In genomic region chr20:49275634-49276033, GRCh38 we compare ENCODE assay signal across 9 cellular contexts. TPM values are rescaled to one million over a fixed set of nuclear protein-coding genes. Genes with fewer than 3 reads are reported as not detected.
A peak's percentile ranks its signal among the peaks of the same experiment; 100 is the strongest.
DNase-seq lines count a peak whose midpoint lies in the region; ATAC-seq and TF ChIP-seq lines count a peak whose summit lies in the region.
"Had no signal": no experiment of that assay in that cellular context is flagged by ENCODE, and none has a peak within 500 bp of the region (broad histone marks: within the 10 kb centered on the region; RNA-seq: fewer than 3 reads in every experiment).

No MANE protein-coding gene starts in this region.

- CTCF ChIA-PET in CD8-positive, alpha-beta T cell (lab: Charles Lee), result interaction anchor here (1.4 to 2.0 kb wide), 2 partner anchors 8 to 142 kb away, joined by 7 read pairs; no protein-coding TSS in a partner anchor

- intact Hi-C loops in CD8-positive, alpha-beta T cell (cut with DNase I, micrococcal nuclease), result loop anchor here (5.0 to 10.0 kb wide), 6 partner anchors 451 to 1921 kb away; partner anchors contain the start of genes UBE2V1 (in 2 of the 2), NCOA3 (in 1 of the 2), PREX1 (in 1 of the 2) and SPATA2 (in 1 of the 2)

- ATAC-seq in CD8-positive, alpha-beta T cell, result no peak
- no peak for ATAC-seq in central memory CD8-positive, alpha-beta T cell (replicated peaks; ENCODE audit: extremely low read depth, poor library complexity, severe bottlenecking)
- no peak for ATAC-seq in GM21515 (IDR thresholded peaks at IDR 0.05; ENCODE audit: unreplicated experiment)

- peaks cover 7% of the 10 kb centered on the region for H3K9me3 ChIP-seq in CD8-positive, alpha-beta T cell (ENCODE audit: low read length)
- no peaks in the 10 kb centered on the region for H3K9me3 ChIP-seq in neutrophil
- peaks cover 6% of the 10 kb centered on the region for H3K9me3 ChIP-seq in WERI-Rb-1 (ENCODE audit: severe bottlenecking)

- peaks cover 71% of the 10 kb centered on the region for H3K36me3 Mint-ChIP-seq in CD8-positive, alpha-beta T cell
- H3K36me3 Mint-ChIP-seq in central memory CD8-positive, alpha-beta T cell (ENCODE audit: insufficient read depth), result peaks cover 78% of the 10 kb centered on the region

- no peak for DNase-seq in CD8-positive, alpha-beta T cell
- DNase-seq in NCI-H226, result peak; percentile 91
- DNase-seq in central memory CD8-positive, alpha-beta T cell (ENCODE audit: low spot score in 2 of 2), result no peak
- no peak for DNase-seq in SKM-1 (lab: John Stamatoyannopoulos, UW; ENCODE audit: unreplicated experiment)
- DNase-seq in WERI-Rb-1, result no peak
- DNase-seq in NCI-H1694 treated with DMSO at 0.1 percent for 48 hours (lab: John Stamatoyannopoulos, UW), result no peak
- DNase-seq: activated CD4-positive, alpha-beta T cell treated with anti-CD3 and anti-CD28 coated beads for 48 hours had no signal

- TF ChIP-seq CTCF in CD8-positive, alpha-beta T cell (IDR thresholded peaks at IDR 0.05), result no peak
- TF ChIP-seq CTCF in neutrophil (IDR thresholded peaks at IDR 0.05), result no peak
- TF ChIP-seq CTCF in WERI-Rb-1 (IDR thresholded peaks at IDR 0.05; ENCODE audit: low read depth, low read length), result no peak

- peaks cover 7% of the 10 kb centered on the region for H3K9me3 Mint-ChIP-seq in CD8-positive, alpha-beta T cell
- no peaks in the 10 kb centered on the region for H3K9me3 Mint-ChIP-seq in central memory CD8-positive, alpha-beta T cell

- H3K4me3 ChIP-seq in CD8-positive, alpha-beta T cell (ENCODE audit: low read depth, low read length), result no peak overlapping the region
- H3K4me3 ChIP-seq in neutrophil (ENCODE audit: low read depth in 1 of 2, low read length in 1 of 2) (peak overlapping the region in 1 of 2 experiments; percentile 98), WERI-Rb-1 (ENCODE audit: low read depth, low read length) (no peak overlapping the region)

- peaks cover 38% of the 10 kb centered on the region for H3K36me3 ChIP-seq in CD8-positive, alpha-beta T cell (ENCODE audit: insufficient read depth, low read length)
- H3K36me3 ChIP-seq in neutrophil, result peaks cover 68% of the 10 kb centered on the region
- H3K36me3 ChIP-seq in WERI-Rb-1, result peaks cover 73% of the 10 kb centered on the region

- no peaks in the 10 kb centered on the region for H3K27me3 Mint-ChIP-seq in CD8-positive, alpha-beta T cell (ENCODE audit: low read depth)
- no peaks in the 10 kb centered on the region for H3K27me3 Mint-ChIP-seq in central memory CD8-positive, alpha-beta T cell

- H3K4me1 Mint-ChIP-seq in CD8-positive, alpha-beta T cell (ENCODE audit: low read depth), result peaks cover 60% of the 10 kb centered on the region
- H3K4me1 Mint-ChIP-seq in central memory CD8-positive, alpha-beta T cell, result peaks cover 62% of the 10 kb centered on the region

- POLR2A ChIA-PET in CD8-positive, alpha-beta T cell (lab: Charles Lee), result interaction anchor here (1.1 to 4.0 kb wide), 3 partner anchors 8 to 44 kb away, joined by 3 to 19 read pairs (median 8); no protein-coding TSS in a partner anchor

- peak overlapping the region; percentile 46 for H3K27ac Mint-ChIP-seq in CD8-positive, alpha-beta T cell
- peak overlapping the region; percentile 98 for H3K27ac Mint-ChIP-seq in central memory CD8-positive, alpha-beta T cell (ENCODE audit: low read depth)

- no peaks in the 10 kb centered on the region for H3K27me3 ChIP-seq in CD8-positive, alpha-beta T cell (ENCODE audit: insufficient read depth, low read length)
- H3K27me3 ChIP-seq in neutrophil, result no peaks in the 10 kb centered on the region
- no peaks in the 10 kb centered on the region for H3K27me3 ChIP-seq in WERI-Rb-1 (ENCODE audit: insufficient read depth, low read depth, severe bottlenecking)

- no peak overlapping the region for H3K27ac ChIP-seq in CD8-positive, alpha-beta T cell (ENCODE audit: low read depth, low read length)
- H3K27ac ChIP-seq in neutrophil (peak overlapping the region; percentile 97), WERI-Rb-1 (no peak overlapping the region)

- peak overlapping the region; percentile 55 for H3K4me3 Mint-ChIP-seq in CD8-positive, alpha-beta T cell
- peak overlapping the region; percentile 100 for H3K4me3 Mint-ChIP-seq in central memory CD8-positive, alpha-beta T cell

- peaks cover 60% of the 10 kb centered on the region for H3K4me1 ChIP-seq in CD8-positive, alpha-beta T cell (ENCODE audit: insufficient read depth, low read length)
- peaks cover 23 to 38% of the 10 kb centered on the region in 2 experiments for H3K4me1 ChIP-seq in neutrophil (ENCODE audit: control insufficient read depth in 1 of 2, insufficient read depth in 1 of 2, low read depth in 1 of 2, low read length in 1 of 2)

RNA-seq across cellular contexts. Expression of gene ZNFX1, which starts 2.2 kb away (rescaled TPM):
- 10 to 100 TPM; 53.8 to 55.0 TPM for total RNA-seq in CD8-positive, alpha-beta T cell

RNA-seq across cellular contexts. Expression of gene DDX27, which starts 56.4 kb away (rescaled TPM):
- 100 to 1,000 TPM; 129 to 141 TPM for total RNA-seq in CD8-positive, alpha-beta T cell
